In the genomic region with DNA sequence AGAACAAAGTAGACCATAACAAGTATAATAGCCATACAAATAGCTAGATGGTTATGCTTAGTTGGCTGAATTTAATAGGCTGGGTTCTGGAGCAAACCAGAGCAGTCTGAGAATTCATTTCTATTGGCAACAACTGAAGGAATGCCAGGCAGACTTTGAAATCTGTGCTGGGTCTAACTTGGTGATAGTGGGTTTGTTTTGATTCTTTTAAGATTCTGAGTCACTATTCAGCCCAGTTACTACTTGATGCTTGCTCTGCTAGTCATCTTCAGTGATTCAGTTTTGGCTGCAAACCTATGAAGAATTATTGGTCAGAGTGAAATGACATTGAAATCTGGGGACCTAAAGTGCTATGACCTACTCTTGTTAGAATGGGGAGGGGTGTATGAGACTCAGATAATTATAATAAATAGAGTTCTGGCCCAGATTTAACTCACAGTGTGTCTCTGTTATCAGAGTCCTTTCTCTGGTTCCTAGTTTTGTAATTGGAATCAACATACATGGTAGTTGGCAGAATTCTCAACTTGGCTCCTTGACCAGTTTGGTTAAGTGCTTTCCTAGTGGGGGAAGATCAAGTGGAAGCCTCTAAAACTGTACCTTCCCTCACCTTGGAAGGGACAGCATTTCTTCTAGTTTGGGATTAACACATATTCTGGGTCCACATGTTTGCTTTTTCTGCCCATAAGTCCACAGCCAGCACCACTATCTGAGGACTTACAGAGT, we compare ENCODE assay signal across 1 cellular context.
TF ChIP-seq lines count a peak whose summit lies in the region.

No MANE protein-coding gene starts in this region.

TF ChIP-seq in SK-N-SH, 30 proteins besides CTCF, POLR2A, EP300 and RAD21 (continued from another document):
- TF ChIP-seq, protein P1, sequence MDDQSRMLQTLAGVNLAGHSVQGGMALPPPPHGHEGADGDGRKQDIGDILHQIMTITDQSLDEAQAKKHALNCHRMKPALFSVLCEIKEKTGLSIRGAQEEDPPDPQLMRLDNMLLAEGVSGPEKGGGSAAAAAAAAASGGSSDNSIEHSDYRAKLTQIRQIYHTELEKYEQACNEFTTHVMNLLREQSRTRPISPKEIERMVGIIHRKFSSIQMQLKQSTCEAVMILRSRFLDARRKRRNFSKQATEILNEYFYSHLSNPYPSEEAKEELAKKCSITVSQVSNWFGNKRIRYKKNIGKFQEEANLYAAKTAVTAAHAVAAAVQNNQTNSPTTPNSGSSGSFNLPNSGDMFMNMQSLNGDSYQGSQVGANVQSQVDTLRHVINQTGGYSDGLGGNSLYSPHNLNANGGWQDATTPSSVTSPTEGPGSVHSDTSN (IDR thresholded peaks at IDR 0.05), result peak; percentile 55
- TF ChIP-seq MXI1 (IDR thresholded peaks at IDR 0.05; ENCODE audit: low read depth, low read length) (no peak), FOXJ3 (CRISPR knock-in tag; IDR thresholded peaks at IDR 0.05) (no peak), POLR2AphosphoS5 (IDR thresholded peaks at IDR 0.05; ENCODE audit: low read depth, low read length) (no peak), TAF1 (IDR thresholded peaks at IDR 0.05; ENCODE audit: borderline replicate concordance, low read depth, low read length) (no peak), NFIC (IDR thresholded peaks at IDR 0.05; ENCODE audit: borderline replicate concordance) (peak; percentile 69), FOSL2 (IDR thresholded peaks at IDR 0.05; ENCODE audit: borderline replicate concordance, low read depth) (peak; percentile 90), RFX5 (IDR thresholded peaks at IDR 0.05; ENCODE audit: low read length) (no peak), GABPA (IDR thresholded peaks at IDR 0.05; ENCODE audit: low read depth) (no peak), TEAD4 (IDR thresholded peaks at IDR 0.05; ENCODE audit: borderline replicate concordance, insufficient read depth) (peak; percentile 38; the same call in 1 of the 2 replicates), CHD2 (IDR thresholded peaks at IDR 0.05; ENCODE audit: low read length, partially characterized antibody) (no peak), RXRA (IDR thresholded peaks at IDR 0.05; ENCODE audit: borderline replicate concordance, low read depth) (no peak), SIN3A (IDR thresholded peaks at IDR 0.05; ENCODE audit: borderline replicate concordance, low read depth, low read length) (no peak), TCF12 (IDR thresholded peaks at IDR 0.05) (peak; percentile 65), YY1 (IDR thresholded peaks at IDR 0.05; ENCODE audit: low read depth) (no peak), SMC3 (IDR thresholded peaks at IDR 0.05; ENCODE audit: low read depth, low read length) (no peak), EZH2phosphoT487 (IDR thresholded peaks at IDR 0.05; ENCODE audit: borderline replicate concordance, low read depth) (no peak), GATA2 (CRISPR knock-in tag; IDR thresholded peaks at IDR 0.05) (no peak), NRF1 (IDR thresholded peaks at IDR 0.05; ENCODE audit: low read depth, low read length) (no peak), JUND (IDR thresholded peaks at IDR 0.05) (peak; percentile 63), FOXM1 (IDR thresholded peaks at IDR 0.05; ENCODE audit: low read depth) (no peak), RCOR1 (IDR thresholded peaks at IDR 0.05; ENCODE audit: low read length) (no peak), ELF1 (IDR thresholded peaks at IDR 0.05) (no peak)
- TF ChIP-seq, protein P2, sequence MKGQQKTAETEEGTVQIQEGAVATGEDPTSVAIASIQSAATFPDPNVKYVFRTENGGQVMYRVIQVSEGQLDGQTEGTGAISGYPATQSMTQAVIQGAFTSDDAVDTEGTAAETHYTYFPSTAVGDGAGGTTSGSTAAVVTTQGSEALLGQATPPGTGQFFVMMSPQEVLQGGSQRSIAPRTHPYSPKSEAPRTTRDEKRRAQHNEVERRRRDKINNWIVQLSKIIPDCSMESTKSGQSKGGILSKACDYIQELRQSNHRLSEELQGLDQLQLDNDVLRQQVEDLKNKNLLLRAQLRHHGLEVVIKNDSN (IDR thresholded peaks at IDR 0.05; ENCODE audit: borderline replicate concordance, low read depth), result no peak
- TF ChIP-seq, protein P3, sequence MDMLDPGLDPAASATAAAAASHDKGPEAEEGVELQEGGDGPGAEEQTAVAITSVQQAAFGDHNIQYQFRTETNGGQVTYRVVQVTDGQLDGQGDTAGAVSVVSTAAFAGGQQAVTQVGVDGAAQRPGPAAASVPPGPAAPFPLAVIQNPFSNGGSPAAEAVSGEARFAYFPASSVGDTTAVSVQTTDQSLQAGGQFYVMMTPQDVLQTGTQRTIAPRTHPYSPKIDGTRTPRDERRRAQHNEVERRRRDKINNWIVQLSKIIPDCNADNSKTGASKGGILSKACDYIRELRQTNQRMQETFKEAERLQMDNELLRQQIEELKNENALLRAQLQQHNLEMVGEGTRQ (IDR thresholded peaks at IDR 0.05; ENCODE audit: borderline replicate concordance, low read depth, low read length), result no peak
- TF ChIP-seq, protein P4, sequence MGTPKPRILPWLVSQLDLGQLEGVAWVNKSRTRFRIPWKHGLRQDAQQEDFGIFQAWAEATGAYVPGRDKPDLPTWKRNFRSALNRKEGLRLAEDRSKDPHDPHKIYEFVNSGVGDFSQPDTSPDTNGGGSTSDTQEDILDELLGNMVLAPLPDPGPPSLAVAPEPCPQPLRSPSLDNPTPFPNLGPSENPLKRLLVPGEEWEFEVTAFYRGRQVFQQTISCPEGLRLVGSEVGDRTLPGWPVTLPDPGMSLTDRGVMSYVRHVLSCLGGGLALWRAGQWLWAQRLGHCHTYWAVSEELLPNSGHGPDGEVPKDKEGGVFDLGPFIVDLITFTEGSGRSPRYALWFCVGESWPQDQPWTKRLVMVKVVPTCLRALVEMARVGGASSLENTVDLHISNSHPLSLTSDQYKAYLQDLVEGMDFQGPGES (IDR thresholded peaks at IDR 0.05; ENCODE audit: low read depth, low read length), result no peak
- TF ChIP-seq, protein P5, sequence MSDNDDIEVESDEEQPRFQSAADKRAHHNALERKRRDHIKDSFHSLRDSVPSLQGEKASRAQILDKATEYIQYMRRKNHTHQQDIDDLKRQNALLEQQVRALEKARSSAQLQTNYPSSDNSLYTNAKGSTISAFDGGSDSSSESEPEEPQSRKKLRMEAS (IDR thresholded peaks at IDR 0.05; ENCODE audit: low read depth), result 0 out of 2 replicates have a peak, but pooled peaks have one; percentile 20
- TF ChIP-seq, protein P6, sequence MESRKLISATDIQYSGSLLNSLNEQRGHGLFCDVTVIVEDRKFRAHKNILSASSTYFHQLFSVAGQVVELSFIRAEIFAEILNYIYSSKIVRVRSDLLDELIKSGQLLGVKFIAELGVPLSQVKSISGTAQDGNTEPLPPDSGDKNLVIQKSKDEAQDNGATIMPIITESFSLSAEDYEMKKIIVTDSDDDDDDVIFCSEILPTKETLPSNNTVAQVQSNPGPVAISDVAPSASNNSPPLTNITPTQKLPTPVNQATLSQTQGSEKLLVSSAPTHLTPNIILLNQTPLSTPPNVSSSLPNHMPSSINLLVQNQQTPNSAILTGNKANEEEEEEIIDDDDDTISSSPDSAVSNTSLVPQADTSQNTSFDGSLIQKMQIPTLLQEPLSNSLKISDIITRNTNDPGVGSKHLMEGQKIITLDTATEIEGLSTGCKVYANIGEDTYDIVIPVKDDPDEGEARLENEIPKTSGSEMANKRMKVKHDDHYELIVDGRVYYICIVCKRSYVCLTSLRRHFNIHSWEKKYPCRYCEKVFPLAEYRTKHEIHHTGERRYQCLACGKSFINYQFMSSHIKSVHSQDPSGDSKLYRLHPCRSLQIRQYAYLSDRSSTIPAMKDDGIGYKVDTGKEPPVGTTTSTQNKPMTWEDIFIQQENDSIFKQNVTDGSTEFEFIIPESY (IDR thresholded peaks at IDR 0.05; ENCODE audit: borderline replicate concordance, low read depth), result no peak
